Comparison of ENCODE assay signal across 8 cellular contexts in the genomic region with DNA sequence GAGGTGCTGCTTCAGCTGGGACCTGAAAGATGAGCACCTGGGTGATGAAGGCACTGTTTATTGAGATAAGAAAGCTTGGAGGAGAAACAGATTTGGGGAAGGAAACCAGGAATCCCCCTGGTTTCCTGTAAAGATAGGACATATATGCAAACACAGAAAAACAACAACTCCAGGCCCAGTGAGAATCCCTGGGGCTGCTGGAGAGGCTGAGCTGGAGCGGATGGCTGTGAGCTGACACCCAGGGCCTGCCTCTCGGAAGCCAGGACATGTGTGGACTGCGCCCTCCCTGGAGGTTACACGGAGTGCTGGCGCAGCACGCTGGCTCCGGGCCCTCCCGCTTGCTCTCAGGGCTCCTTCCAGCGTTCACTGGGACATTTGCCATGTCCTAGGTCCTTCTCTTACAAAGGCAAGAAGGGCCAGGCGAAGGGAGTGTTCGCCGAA. TPM values are rescaled to one million over a fixed set of nuclear protein-coding genes. Genes with fewer than 3 reads are reported as not detected.
DNase-seq lines count a peak whose midpoint lies in the region; TF ChIP-seq lines count a peak whose summit lies in the region.

No MANE protein-coding gene starts in this region.

- TF ChIP-seq CTCF in VCaP (conservative IDR thresholded peaks at IDR 0.05) (no peak), glutamatergic neuron (IDR thresholded peaks at IDR 0.05; ENCODE audit: partially characterized antibody, unreplicated experiment) (no peak), progenitor cell of endocrine pancreas (IDR thresholded peaks at IDR 0.05; ENCODE audit: unreplicated experiment) (no peak)

- peaks cover 4% of the 10 kb centered on the region for H3K9me3 Mint-ChIP-seq in glutamatergic neuron (ENCODE audit: unreplicated experiment)
- no peaks in the 10 kb centered on the region for H3K9me3 Mint-ChIP-seq in progenitor cell of endocrine pancreas (ENCODE audit: low read depth)

- H3K4me3 Mint-ChIP-seq in glutamatergic neuron (ENCODE audit: unreplicated experiment) (peak overlapping the region; percentile 61), progenitor cell of endocrine pancreas (ENCODE audit: low read depth) (no peak overlapping the region)

- peaks cover 4% of the 10 kb centered on the region for H3K27me3 Mint-ChIP-seq in glutamatergic neuron (ENCODE audit: unreplicated experiment)
- peaks cover 3% of the 10 kb centered on the region for H3K27me3 Mint-ChIP-seq in progenitor cell of endocrine pancreas

- DNase-seq in DMS153 treated with DMSO at 0.1 percent for 48 hours (lab: John Stamatoyannopoulos, UW; ENCODE audit: unreplicated experiment): peak; percentile 66
- DNase-seq in glutamatergic neuron: no peak
- no peak for DNase-seq in progenitor cell of endocrine pancreas (ENCODE audit: low spot score, unreplicated experiment)
- DNase-seq in NCI-H1417 (lab: John Stamatoyannopoulos, UW): no peak
- no peak for DNase-seq in germinal center (ENCODE audit: low spot score)
- DNase-seq in HCEC 1CT: no peak
- DNase-seq in dedifferentiated amniotic fluid mesenchymal stem cell (ENCODE audit: extremely low spot score): no peak

- peak overlapping the region; percentile 33 for H3K27ac ChIP-seq in VCaP

- H3K27ac Mint-ChIP-seq in glutamatergic neuron (ENCODE audit: unreplicated experiment) (peak overlapping the region; percentile 88), progenitor cell of endocrine pancreas (peak overlapping the region; percentile 73)

- H3K36me3 Mint-ChIP-seq in glutamatergic neuron (ENCODE audit: unreplicated experiment) (no peaks in the 10 kb centered on the region), progenitor cell of endocrine pancreas (ENCODE audit: insufficient read depth) (no peaks in the 10 kb centered on the region)

- peaks cover 13% of the 10 kb centered on the region for H3K4me1 Mint-ChIP-seq in glutamatergic neuron (ENCODE audit: low read depth, unreplicated experiment)
- H3K4me1 Mint-ChIP-seq in progenitor cell of endocrine pancreas (ENCODE audit: low read depth): peaks cover 11% of the 10 kb centered on the region

RNA-seq across cellular contexts. Expression of a gene that starts 57.5 kb away (rescaled TPM):
- total RNA-seq in glutamatergic neuron (ENCODE audit: unreplicated experiment) (124 TPM), progenitor cell of endocrine pancreas (104 and 108 TPM in 2 replicates)
